13 cellular contexts compared by ENCODE assay signal in genomic region chr2:232104076-232104646, GRCh38.
"Had no signal": no experiment of that assay in that cellular context is flagged by ENCODE, and none has a peak within 500 bp of the region (broad histone marks: within the 10 kb centered on the region; RNA-seq: fewer than 3 reads in every experiment).

No MANE protein-coding gene starts in this region.

- H3K36me3 ChIP-seq: colonic mucosa, lower lobe of right lung, neural progenitor cell, pancreas, stomach had no signal

- H3K4me2 ChIP-seq: neural progenitor cell had no signal

- H3K27ac ChIP-seq: colonic mucosa, lower lobe of right lung, neural progenitor cell, pancreas, stomach, testis had no signal

- H3K27me3 ChIP-seq: colonic mucosa, neural progenitor cell, pancreas, stomach, testis had no signal

- H3K4me3 ChIP-seq: colonic mucosa, lower lobe of right lung, neural progenitor cell, pancreas, stomach, testis had no signal

- H3K9me3 ChIP-seq: colonic mucosa, lower lobe of right lung, pancreas, stomach, testis had no signal

- H3K9ac ChIP-seq: neural progenitor cell had no signal

- H3K4me1 ChIP-seq: colonic mucosa, lower lobe of right lung, neural progenitor cell, pancreas, stomach, testis had no signal

- DNase-seq: activated naive CD4-positive, alpha-beta T cell treated with anti-CD3 and anti-CD28 coated beads for 36 hours; caudate nucleus; colonic mucosa; foreskin melanocyte; head of caudate nucleus; immature natural killer cell; left colon; lower lobe of right lung; pancreas; stimulated activated CD4-positive, alpha-beta T cell treated with anti-CD3 and anti-CD28 coated beads, Interleukin-1b, Interleukin-23, amount 100 ng/mL, for 48 hours; stomach; testis had no signal

- H2AFZ ChIP-seq: neural progenitor cell had no signal
